In the genomic region with DNA sequence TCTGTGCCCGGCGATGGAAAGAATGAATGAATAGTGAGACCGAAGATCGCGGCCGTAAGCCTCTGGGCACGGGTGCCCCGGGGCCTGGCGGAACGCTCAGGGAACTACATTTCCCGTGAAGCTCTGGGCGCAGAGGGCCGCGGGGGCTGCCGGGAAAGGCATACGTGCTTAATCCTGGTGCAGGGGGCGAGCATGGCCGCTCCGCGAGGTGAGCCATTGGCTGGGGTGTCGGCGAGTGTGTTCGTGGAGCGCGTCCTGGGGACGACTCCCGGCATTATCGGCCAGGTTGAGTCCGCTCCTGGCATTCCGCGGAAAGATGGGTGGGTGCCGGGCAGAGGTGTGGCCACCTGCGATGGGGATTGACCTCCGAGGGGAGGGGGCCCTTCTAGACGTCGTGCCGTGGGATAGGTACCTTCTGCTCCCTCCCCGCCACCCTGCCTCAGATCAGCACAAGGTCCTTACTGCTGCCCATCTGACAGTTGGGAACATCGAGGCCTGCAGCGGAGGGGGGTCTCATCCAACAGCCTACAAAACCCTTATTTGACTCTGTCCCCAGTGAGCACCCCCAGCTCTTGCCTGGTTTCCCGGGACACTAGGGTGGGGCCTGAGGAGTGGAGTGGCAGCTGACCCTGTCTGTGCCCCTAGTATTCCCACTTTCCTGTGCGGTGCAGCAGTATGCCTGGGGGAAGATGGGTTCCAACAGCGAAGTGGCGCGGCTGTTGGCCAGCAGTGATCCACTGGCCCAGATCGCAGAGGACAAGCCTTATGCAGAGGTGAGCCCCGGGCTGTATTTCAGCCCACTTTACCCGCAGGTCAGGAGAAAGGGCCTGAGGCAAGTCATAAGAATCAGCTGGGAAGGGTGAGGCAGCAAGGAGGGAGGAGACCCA, we compare ENCODE assay signal across 1 cellular context.
A peak's percentile ranks its signal among the peaks of the same experiment; 100 is the strongest.
TF ChIP-seq lines count a peak whose summit lies in the region.

A gene with protein sequence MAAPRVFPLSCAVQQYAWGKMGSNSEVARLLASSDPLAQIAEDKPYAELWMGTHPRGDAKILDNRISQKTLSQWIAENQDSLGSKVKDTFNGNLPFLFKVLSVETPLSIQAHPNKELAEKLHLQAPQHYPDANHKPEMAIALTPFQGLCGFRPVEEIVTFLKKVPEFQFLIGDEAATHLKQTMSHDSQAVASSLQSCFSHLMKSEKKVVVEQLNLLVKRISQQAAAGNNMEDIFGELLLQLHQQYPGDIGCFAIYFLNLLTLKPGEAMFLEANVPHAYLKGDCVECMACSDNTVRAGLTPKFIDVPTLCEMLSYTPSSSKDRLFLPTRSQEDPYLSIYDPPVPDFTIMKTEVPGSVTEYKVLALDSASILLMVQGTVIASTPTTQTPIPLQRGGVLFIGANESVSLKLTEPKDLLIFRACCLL (plus strand): TSS at position 161 of the 887 bp plus-strand sequence. CDS start 32 bp downstream, at position 193.

TF ChIP-seq in IMR-90, 13 proteins besides CTCF, POLR2A, EP300 and RAD21:
- no peak for TF ChIP-seq RFX5 (IDR thresholded peaks at IDR 0.05; ENCODE audit: low read depth, low read length)
- TF ChIP-seq RCOR1 (IDR thresholded peaks at IDR 0.05; ENCODE audit: insufficient replicate concordance, low read length): no peak
- TF ChIP-seq, protein P1, sequence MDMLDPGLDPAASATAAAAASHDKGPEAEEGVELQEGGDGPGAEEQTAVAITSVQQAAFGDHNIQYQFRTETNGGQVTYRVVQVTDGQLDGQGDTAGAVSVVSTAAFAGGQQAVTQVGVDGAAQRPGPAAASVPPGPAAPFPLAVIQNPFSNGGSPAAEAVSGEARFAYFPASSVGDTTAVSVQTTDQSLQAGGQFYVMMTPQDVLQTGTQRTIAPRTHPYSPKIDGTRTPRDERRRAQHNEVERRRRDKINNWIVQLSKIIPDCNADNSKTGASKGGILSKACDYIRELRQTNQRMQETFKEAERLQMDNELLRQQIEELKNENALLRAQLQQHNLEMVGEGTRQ (IDR thresholded peaks at IDR 0.05; ENCODE audit: low read depth, low read length): no peak
- TF ChIP-seq, protein P2, sequence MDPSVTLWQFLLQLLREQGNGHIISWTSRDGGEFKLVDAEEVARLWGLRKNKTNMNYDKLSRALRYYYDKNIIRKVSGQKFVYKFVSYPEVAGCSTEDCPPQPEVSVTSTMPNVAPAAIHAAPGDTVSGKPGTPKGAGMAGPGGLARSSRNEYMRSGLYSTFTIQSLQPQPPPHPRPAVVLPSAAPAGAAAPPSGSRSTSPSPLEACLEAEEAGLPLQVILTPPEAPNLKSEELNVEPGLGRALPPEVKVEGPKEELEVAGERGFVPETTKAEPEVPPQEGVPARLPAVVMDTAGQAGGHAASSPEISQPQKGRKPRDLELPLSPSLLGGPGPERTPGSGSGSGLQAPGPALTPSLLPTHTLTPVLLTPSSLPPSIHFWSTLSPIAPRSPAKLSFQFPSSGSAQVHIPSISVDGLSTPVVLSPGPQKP (IDR thresholded peaks at IDR 0.05; ENCODE audit: borderline replicate concordance, low read depth, low read length): no peak
- no peak for TF ChIP-seq CHD1 (IDR thresholded peaks at IDR 0.05; ENCODE audit: low read depth, low read length)
- peak; percentile 41; the same call in 1 of the 2 replicates for TF ChIP-seq BHLHE40 (IDR thresholded peaks at IDR 0.05; ENCODE audit: low read depth, low read length)
- no peak for TF ChIP-seq FOS (IDR thresholded peaks at IDR 0.05; ENCODE audit: low read depth, low read length)
- TF ChIP-seq MXI1 (IDR thresholded peaks at IDR 0.05; ENCODE audit: borderline replicate concordance, low read depth, low read length): peak; percentile 89; the same call in 1 of the 2 replicates
- no peak for TF ChIP-seq NFE2L2 (IDR thresholded peaks at IDR 0.05; ENCODE audit: low read depth, low read length)
- TF ChIP-seq MAFK (IDR thresholded peaks at IDR 0.05; ENCODE audit: low read depth, low read length): no peak
- peak; percentile 85 for TF ChIP-seq MAZ (IDR thresholded peaks at IDR 0.05; ENCODE audit: borderline replicate concordance, low read depth, low read length)
- TF ChIP-seq CEBPB (IDR thresholded peaks at IDR 0.05; ENCODE audit: low read depth, low read length): no peak
- TF ChIP-seq SMC3 (IDR thresholded peaks at IDR 0.05; ENCODE audit: low read depth, low read length): no peak
